In genomic region chr14:102896735-102897134, GRCh38 we compare ENCODE assay signal across 1 cellular context. TPM values are rescaled to one million over a fixed set of nuclear protein-coding genes. Genes with fewer than 3 reads are reported as not detected.
"Had no signal": no experiment of that assay in that cellular context is flagged by ENCODE, and none has a peak within 500 bp of the region (broad histone marks: within the 10 kb centered on the region; RNA-seq: fewer than 3 reads in every experiment).

No MANE protein-coding gene starts in this region.

RNA-seq across cellular contexts. Expression of gene AMN, which starts 25.7 kb away (rescaled TPM):
- total RNA-seq: dermis blood vessel endothelial cell had no signal
